Comparison of ENCODE assay signal across 17 cellular contexts in genomic region chr12:3020850-3021435, GRCh38. TPM values are rescaled to one million over a fixed set of nuclear protein-coding genes. Genes with fewer than 3 reads are reported as not detected.
DNase-seq lines count a peak whose midpoint lies in the region; ATAC-seq, FAIRE-seq and TF ChIP-seq lines count a peak whose summit lies in the region.
"Had no signal": no experiment of that assay in that cellular context is flagged by ENCODE, and none has a peak within 500 bp of the region (broad histone marks: within the 10 kb centered on the region; RNA-seq: fewer than 3 reads in every experiment).

No MANE protein-coding gene starts in this region.

- H2AFZ ChIP-seq in H9 (ENCODE audit: low read length) (no peak overlapping the region), HepG2 (ENCODE audit: low read length) (no peak overlapping the region)
- H2AFZ ChIP-seq: PC-9 had no signal

- H3K4me3 Mint-ChIP-seq in H9 (no peak overlapping the region), WTC11 (no peak overlapping the region)
- H3K4me3 Mint-ChIP-seq: CD8-positive, alpha-beta T cell had no signal

- no peak overlapping the region for H2AK5ac ChIP-seq in H9 (ENCODE audit: insufficient read length, low read length)

- H3K4me1 Mint-ChIP-seq in H9 (0 out of 4 replicates have a peak, but pooled peaks cover 0 to 4% of the 10 kb centered on the region in 2 experiments), WTC11 (no peaks in the 10 kb centered on the region)

- intact Hi-C loops in HepG2 (cut with micrococcal nuclease; ENCODE audit: unreplicated experiment): no loop called here

- POLR2A ChIA-PET in WTC11 (lab: Charles Lee) (no interaction called here), HepG2 (lab: Yijun Ruan, JAX) (no interaction called here)

- CTCF ChIA-PET in WTC11 (lab: Charles Lee): interaction anchor here (0.5 kb wide), 1 partner anchor 151 kb away, joined by 3 read pairs; no protein-coding TSS in a partner anchor
- CTCF ChIA-PET in HepG2 (lab: Yijun Ruan, JAX; ENCODE audit: low intra/inter-chr PET ratio, low total read pairs): no interaction called here

- H4K5ac ChIP-seq in H9 (ENCODE audit: insufficient read length, low read depth, low read length): no peak overlapping the region

- no TSS peak for BruUV-seq in HepG2 (replicated peaks; lab: Mats Ljungman, UMichigan)

- ATAC-seq in WTC11 (no peak), HepG2 (no peak)
- ATAC-seq: CD8-positive, alpha-beta T cell; K562 had no signal

- H3K56ac ChIP-seq in H9 (ENCODE audit: insufficient read length, low read depth, low read length): no peak overlapping the region

- H3K27me3 Mint-ChIP-seq in H9 (ENCODE audit: low read depth) (no peaks in the 10 kb centered on the region), WTC11 (ENCODE audit: low read depth) (no peaks in the 10 kb centered on the region)

- H3K36me3 Mint-ChIP-seq in H9 (ENCODE audit: insufficient read depth in 1 of 3, low read depth in 3 of 3) (peaks cover 42 to 89% (median 59%) of the 10 kb centered on the region in 3 experiments; a peak in 6 of 7 replicates), WTC11 (peaks cover 54% of the 10 kb centered on the region)
- H3K36me3 Mint-ChIP-seq: CD8-positive, alpha-beta T cell had no signal

- no peak overlapping the region for H3K27ac ChIP-seq in H9 (ENCODE audit: insufficient read length, low read depth, low read length)
- no peak overlapping the region for H3K27ac ChIP-seq in HepG2 (ENCODE audit: extremely low read length, insufficient read depth, low read length)
- peak overlapping the region in 1 of 2 donors; percentile 86 for H3K27ac ChIP-seq in small intestine (ENCODE audit: low read depth in 1 of 2, low read length in 1 of 2)
- H3K27ac ChIP-seq: BLaER1 treated with 17β-estradiol and CSF1 and Interleukin-3, amounts not matched to agents 10 nM and 100 nM; PC-9 had no signal

- H3K4me3 ChIP-seq in HepG2 (replicated peaks in 1 of 3; ENCODE audit: insufficient read depth in 1 of 3, low read depth in 2 of 3, low read length in 3 of 3): no peak overlapping the region
- H3K4me3 ChIP-seq in small intestine (ENCODE audit: low read depth in 1 of 2, low read length in 2 of 2): no peak overlapping the region
- H3K4me3 ChIP-seq: BLaER1 treated with 17β-estradiol and CSF1 and Interleukin-3, amounts not matched to agents 10 nM and 100 nM; K562; PC-9 had no signal

- H3K27ac Mint-ChIP-seq in H9 (peak overlapping the region; percentile 19 to 71 (median 25); a peak in 4 of 7 replicates), WTC11 (peak overlapping the region; percentile 36; the same call in 1 of the 2 replicates)
- H3K27ac Mint-ChIP-seq: CD8-positive, alpha-beta T cell had no signal

- no peak overlapping the region for H3K18ac ChIP-seq in H9 (ENCODE audit: insufficient read length, low read depth, low read length)

- H2BK120ac ChIP-seq in H9 (ENCODE audit: low read depth, low read length, poor library complexity, severe bottlenecking): no peak overlapping the region

- no peak overlapping the region for H2BK20ac ChIP-seq in H9 (ENCODE audit: low read depth, low read length, poor library complexity, severe bottlenecking)

- no peak for TF ChIP-seq CTCF in H9 (conservative IDR thresholded peaks at IDR 0.05)
- TF ChIP-seq CTCF in WTC11 (IDR thresholded peaks at IDR 0.05): no peak
- TF ChIP-seq CTCF in HepG2 (CRISPR knock-in tag; IDR thresholded peaks at IDR 0.05): no peak

- in situ Hi-C loops in HepG2 (cut with HindIII; ENCODE audit: extremely low pct_ligation_motif_present, low pct_unique_long_range_greater_than_20kb): no loop called here

- H4K20me1 ChIP-seq in H9 (ENCODE audit: control insufficient read depth, insufficient read depth, insufficient read length) (no peaks in the 10 kb centered on the region), HepG2 (ENCODE audit: insufficient read depth, low read length) (no peaks in the 10 kb centered on the region)

- no peak overlapping the region for H3K4ac ChIP-seq in H9 (ENCODE audit: low read depth, low read length)

- H3K36me3 ChIP-seq in HepG2 (replicated peaks in 1 of 2; ENCODE audit: control insufficient read depth in 1 of 2, insufficient read depth in 2 of 2, low read length in 2 of 2) (peaks cover 51 to 84% of the 10 kb centered on the region in 2 experiments), small intestine (ENCODE audit: control insufficient read depth in 2 of 2, insufficient read depth in 2 of 2, low read length in 2 of 2) (no peaks in the 10 kb centered on the region)

- DNase-seq in H9 (no peak), WTC11 (ENCODE audit: low spot score) (no peak), HepG2 (ENCODE audit: low spot score) (no peak), small intestine (peak; percentile 92), DMS114 treated with DMSO at 0.1 percent for 48 hours (lab: John Stamatoyannopoulos, UW; ENCODE audit: unreplicated experiment) (no peak), NCI-H1694 (lab: John Stamatoyannopoulos, UW) (no peak)
- no peak for DNase-seq in stimulated activated naive CD4-positive, alpha-beta T cell (lab: John Stamatoyannopoulos, UW)
- DNase-seq: CD8-positive, alpha-beta T cell; NCI-H1105 treated with DMSO at 0.1 percent for 48 hours; NCI-H1694 treated with DMSO at 0.1 percent for 48 hours; NCI-H226; NCI-H524 treated with DMSO at 0.1 percent for 48 hours; PC-9 had no signal

- no peak for TF ChIP-seq POLR2A in HepG2 (IDR thresholded peaks at IDR 0.05; ENCODE audit: insufficient read depth in 1 of 2, low read depth in 2 of 2, low read length in 2 of 2)

- no peak overlapping the region for H3K4me2 ChIP-seq in H9 (ENCODE audit: insufficient read depth, insufficient read length, low read length)
- H3K4me2 ChIP-seq in HepG2 (ENCODE audit: low read depth, low read length): no peak overlapping the region
- H3K4me2 ChIP-seq: BLaER1 treated with 17β-estradiol and CSF1 and Interleukin-3, amounts not matched to agents 10 nM and 100 nM; PC-9 had no signal

- no peak overlapping the region for H4K91ac ChIP-seq in H9 (ENCODE audit: insufficient read length, low read depth, low read length)

- no peak overlapping the region for H3K14ac ChIP-seq in H9 (ENCODE audit: insufficient read depth, low read length)

- no peak overlapping the region for H4K8ac ChIP-seq in H9 (replicated peaks; ENCODE audit: insufficient read length, low read depth, low read length)

- H3K9me3 Mint-ChIP-seq in H9: no peaks in the 10 kb centered on the region
- no peaks in the 10 kb centered on the region for H3K9me3 Mint-ChIP-seq in WTC11
- H3K9me3 Mint-ChIP-seq: CD8-positive, alpha-beta T cell had no signal

- H3K79me1 ChIP-seq in H9 (ENCODE audit: insufficient read depth, low read depth, low read length, poor library complexity, severe bottlenecking): no peaks in the 10 kb centered on the region

- H3K23ac ChIP-seq in H9 (ENCODE audit: insufficient read length, low read depth, low read length): no peak overlapping the region

- H3K4me1 ChIP-seq in H9 (ENCODE audit: insufficient read depth, low read length) (no peaks in the 10 kb centered on the region), HepG2 (ENCODE audit: insufficient read depth, low read length) (no peaks in the 10 kb centered on the region), small intestine (ENCODE audit: control insufficient read depth in 2 of 2, insufficient read depth in 1 of 2, low read depth in 1 of 2, low read length in 1 of 2) (no peaks in the 10 kb centered on the region)
- H3K4me1 ChIP-seq: BLaER1 treated with 17β-estradiol and CSF1 and Interleukin-3, amounts not matched to agents 10 nM and 100 nM had no signal

- no peaks in the 10 kb centered on the region for H3K23me2 ChIP-seq in H9 (ENCODE audit: insufficient read length, low read depth, low read length, poor library complexity, severe bottlenecking)

- no peaks in the 10 kb centered on the region for H3K9me3 ChIP-seq in H9 (ENCODE audit: control insufficient read depth, low read depth, low read length)
- H3K9me3 ChIP-seq in HepG2 (ENCODE audit: low read length): no peaks in the 10 kb centered on the region
- no peaks in the 10 kb centered on the region for H3K9me3 ChIP-seq in small intestine (ENCODE audit: control insufficient read depth, low read depth)
- H3K9me3 ChIP-seq: BLaER1 treated with 17β-estradiol and CSF1 and Interleukin-3, amounts not matched to agents 10 nM and 100 nM had no signal

- TF ChIP-seq EP300 in HepG2 (IDR thresholded peaks at IDR 0.05; ENCODE audit: low read depth in 2 of 2, low read length in 2 of 2) (no peak), HepG2 (CRISPR knock-in tag; IDR thresholded peaks at IDR 0.05; ENCODE audit: borderline replicate concordance) (no peak)

- FAIRE-seq in HepG2 (lab: Jason Lieb, UNC) (no peak), small intestine (lab: Jason Lieb, UNC) (no peak)
- FAIRE-seq: GM12891, H1, K562 had no signal

- no peak overlapping the region for H2BK12ac ChIP-seq in H9 (ENCODE audit: insufficient read length, low read depth, low read length)

- H2BK15ac ChIP-seq in H9 (ENCODE audit: low read depth, low read length): no peak overlapping the region

- H2BK5ac ChIP-seq in H9 (ENCODE audit: insufficient read length, low read length): no peak overlapping the region

- H3T11ph ChIP-seq in H9 (ENCODE audit: low read length): no peak overlapping the region

- no peaks in the 10 kb centered on the region for H3K27me3 ChIP-seq in H9 (ENCODE audit: insufficient read depth, low read length)
- H3K27me3 ChIP-seq in HepG2 (ENCODE audit: control insufficient read depth in 1 of 2, insufficient read depth in 2 of 2, low read length in 2 of 2): no peaks in the 10 kb centered on the region
- H3K27me3 ChIP-seq in small intestine (ENCODE audit: control insufficient read depth in 2 of 2, insufficient read depth in 2 of 2, low read length in 2 of 2): no peaks in the 10 kb centered on the region
- H3K27me3 ChIP-seq: BLaER1 treated with 17β-estradiol and CSF1 and Interleukin-3, amounts not matched to agents 10 nM and 100 nM had no signal

- TF ChIP-seq RAD21 in HepG2 (CRISPR knock-in tag; IDR thresholded peaks at IDR 0.05): no peak

- H3K79me2 ChIP-seq in H9 (ENCODE audit: insufficient read depth, low read length) (no peaks in the 10 kb centered on the region), HepG2 (ENCODE audit: insufficient read depth, low read length) (no peaks in the 10 kb centered on the region)

- WGBS in H9 (ENCODE audit: extremely low coverage, insufficient read length, low lambda C conversion rate): no CpG with 5 or more reads among the region's 13 CpGs
- 94% methylated on average over 13 of the region's 13 CpGs for WGBS in HepG2 (ENCODE audit: low lambda C conversion rate)
- WGBS in small intestine, 3 donors: 52 to 75% (median 54%) methylated on average over 13 of the region's 13 CpGs

- H3K9ac ChIP-seq in H9 (ENCODE audit: extremely low read depth, insufficient read length, low read length) (no peak overlapping the region), HepG2 (ENCODE audit: insufficient read depth, low read depth, low read length) (no peak overlapping the region)
- H3K9ac ChIP-seq: BLaER1 treated with 17β-estradiol and CSF1 and Interleukin-3, amounts not matched to agents 10 nM and 100 nM had no signal

RNA-seq across cellular contexts. Expression of gene TSPAN9, which starts 56.2 kb away (rescaled TPM):
- total RNA-seq in H9 (2021): 16.8 and 19.0 TPM in 2 replicates
- total RNA-seq in WTC11 (2021): 21.8 to 27.6 TPM (median 23.9 TPM) in 3 replicates
- total RNA-seq in HepG2 (2016; rRNA removed; fragmentation: Illumina TruSeq; extraction: Trizol): 11.6 and 18.1 TPM in 2 replicates
- 2.5 and 3.1 TPM in 2 replicates for total RNA-seq in HepG2 (2016; cell fraction: cytosol; rRNA removed; fragmentation: Illumina TruSeq; extraction: Trizol; ENCODE audit: low read depth)
- 9.6 and 21.5 TPM in 2 replicates for total RNA-seq in HepG2 (2016; cell fraction: insoluble cytoplasmic fraction; rRNA removed; fragmentation: Illumina TruSeq; extraction: Trizol)
- 4.4 and 4.6 TPM in 2 replicates for total RNA-seq in HepG2 (2016; cell fraction: membrane; rRNA removed; fragmentation: Illumina TruSeq; extraction: Trizol)
- 16.9 and 19.5 TPM in 2 replicates for total RNA-seq in HepG2 (2016; cell fraction: nucleus; rRNA removed; fragmentation: Illumina TruSeq; extraction: Trizol)
- 42.3 and 58.2 TPM in 2 replicates for polyA plus RNA-seq in HepG2 (2011; rRNA removed)
- polyA plus RNA-seq in HepG2 (2011; cell fraction: cytosol; rRNA removed): 38.6 and 41.6 TPM in 2 replicates
- 55.3 and 55.7 TPM in 2 replicates for polyA plus RNA-seq in HepG2 (2011; cell fraction: nucleus; rRNA removed)
- polyA plus RNA-seq in HepG2 (2012): 27.2 and 58.7 TPM in 2 replicates
- polyA plus RNA-seq in HepG2 (2016; cell fraction: cytosol; fragmentation: Illumina TruSeq; extraction: Trizol; ENCODE audit: low read depth): 2.2 and 3.0 TPM in 2 replicates
- polyA plus RNA-seq in HepG2 (2016; cell fraction: insoluble cytoplasmic fraction; fragmentation: Illumina TruSeq; extraction: Trizol; ENCODE audit: low read depth): 9.6 and 13.8 TPM in 2 replicates
- polyA plus RNA-seq in HepG2 (2016; cell fraction: membrane; fragmentation: Illumina TruSeq; extraction: Trizol; ENCODE audit: low read depth): 4.1 TPM in 2 replicates
- polyA plus RNA-seq in HepG2 (2016; cell fraction: nucleus; fragmentation: Illumina TruSeq; extraction: Trizol; ENCODE audit: insufficient read depth, low read depth): 31.0 and 34.1 TPM in 2 replicates
- 9.4 and 96.3 TPM in 2 replicates for polyA minus RNA-seq in HepG2 (2011; rRNA and poly(A)+ RNA removed; ENCODE audit: low replicate concordance)
- polyA minus RNA-seq in HepG2 (2011; cell fraction: cytosol; rRNA and poly(A)+ RNA removed): 25.1 and 32.3 TPM in 2 replicates
- polyA minus RNA-seq in HepG2 (2011; cell fraction: nucleus; rRNA and poly(A)+ RNA removed): 27.2 and 29.7 TPM in 2 replicates
- polyA plus RNA-seq in small intestine: 10 to 100 TPM in 1 of 3 donors, 1 to 10 TPM in 2; 1.3 to 23.1 (median 2.4) TPM
